1 cellular context compared by ENCODE assay signal in the genomic region with DNA sequence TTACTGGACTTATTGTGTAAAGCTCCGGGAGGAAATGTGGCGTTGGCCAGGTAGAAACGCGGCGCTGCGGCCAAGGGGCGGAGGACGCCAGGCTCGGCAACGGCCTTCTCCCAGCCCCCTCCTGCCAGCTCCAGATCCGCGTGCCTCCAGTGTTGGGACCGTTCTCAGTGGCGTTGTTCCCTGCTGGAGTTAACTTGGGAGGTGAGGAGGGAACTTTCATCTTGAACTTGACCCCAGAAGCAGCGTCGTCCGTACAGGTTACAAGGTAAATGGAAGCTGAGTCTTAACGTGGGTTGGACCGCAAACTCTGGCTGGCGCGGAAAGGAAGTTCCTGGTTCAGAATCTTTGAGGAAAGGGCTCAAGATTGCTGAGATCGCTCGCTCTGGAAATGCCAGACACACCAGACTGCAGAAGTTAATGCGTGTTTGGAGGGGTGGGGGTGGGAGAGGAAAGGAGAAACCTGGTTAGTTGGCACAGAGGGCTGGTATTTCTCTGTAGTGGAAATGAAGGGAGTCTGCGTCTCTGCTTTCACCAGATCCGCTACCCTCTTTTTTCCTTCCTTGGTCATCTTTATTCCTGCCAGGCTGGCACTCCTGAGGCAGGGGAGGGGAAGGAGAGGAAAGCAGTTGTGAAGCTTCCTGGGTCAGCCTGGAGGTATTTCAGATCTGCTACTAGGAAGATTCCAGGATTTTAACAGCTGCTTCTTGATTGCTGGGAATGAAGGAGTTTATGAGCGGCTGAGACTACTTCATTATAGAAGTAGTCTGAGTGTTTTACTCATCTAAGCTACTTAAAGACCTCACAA.
A peak's percentile ranks its signal among the peaks of the same experiment; 100 is the strongest.
TF ChIP-seq lines count a peak whose summit lies in the region.

No MANE protein-coding gene starts in this region.

TF ChIP-seq in HEK293, 187 proteins besides CTCF, POLR2A, EP300 and RAD21 (continued from another document and continues in another):
- TF ChIP-seq, protein P1, sequence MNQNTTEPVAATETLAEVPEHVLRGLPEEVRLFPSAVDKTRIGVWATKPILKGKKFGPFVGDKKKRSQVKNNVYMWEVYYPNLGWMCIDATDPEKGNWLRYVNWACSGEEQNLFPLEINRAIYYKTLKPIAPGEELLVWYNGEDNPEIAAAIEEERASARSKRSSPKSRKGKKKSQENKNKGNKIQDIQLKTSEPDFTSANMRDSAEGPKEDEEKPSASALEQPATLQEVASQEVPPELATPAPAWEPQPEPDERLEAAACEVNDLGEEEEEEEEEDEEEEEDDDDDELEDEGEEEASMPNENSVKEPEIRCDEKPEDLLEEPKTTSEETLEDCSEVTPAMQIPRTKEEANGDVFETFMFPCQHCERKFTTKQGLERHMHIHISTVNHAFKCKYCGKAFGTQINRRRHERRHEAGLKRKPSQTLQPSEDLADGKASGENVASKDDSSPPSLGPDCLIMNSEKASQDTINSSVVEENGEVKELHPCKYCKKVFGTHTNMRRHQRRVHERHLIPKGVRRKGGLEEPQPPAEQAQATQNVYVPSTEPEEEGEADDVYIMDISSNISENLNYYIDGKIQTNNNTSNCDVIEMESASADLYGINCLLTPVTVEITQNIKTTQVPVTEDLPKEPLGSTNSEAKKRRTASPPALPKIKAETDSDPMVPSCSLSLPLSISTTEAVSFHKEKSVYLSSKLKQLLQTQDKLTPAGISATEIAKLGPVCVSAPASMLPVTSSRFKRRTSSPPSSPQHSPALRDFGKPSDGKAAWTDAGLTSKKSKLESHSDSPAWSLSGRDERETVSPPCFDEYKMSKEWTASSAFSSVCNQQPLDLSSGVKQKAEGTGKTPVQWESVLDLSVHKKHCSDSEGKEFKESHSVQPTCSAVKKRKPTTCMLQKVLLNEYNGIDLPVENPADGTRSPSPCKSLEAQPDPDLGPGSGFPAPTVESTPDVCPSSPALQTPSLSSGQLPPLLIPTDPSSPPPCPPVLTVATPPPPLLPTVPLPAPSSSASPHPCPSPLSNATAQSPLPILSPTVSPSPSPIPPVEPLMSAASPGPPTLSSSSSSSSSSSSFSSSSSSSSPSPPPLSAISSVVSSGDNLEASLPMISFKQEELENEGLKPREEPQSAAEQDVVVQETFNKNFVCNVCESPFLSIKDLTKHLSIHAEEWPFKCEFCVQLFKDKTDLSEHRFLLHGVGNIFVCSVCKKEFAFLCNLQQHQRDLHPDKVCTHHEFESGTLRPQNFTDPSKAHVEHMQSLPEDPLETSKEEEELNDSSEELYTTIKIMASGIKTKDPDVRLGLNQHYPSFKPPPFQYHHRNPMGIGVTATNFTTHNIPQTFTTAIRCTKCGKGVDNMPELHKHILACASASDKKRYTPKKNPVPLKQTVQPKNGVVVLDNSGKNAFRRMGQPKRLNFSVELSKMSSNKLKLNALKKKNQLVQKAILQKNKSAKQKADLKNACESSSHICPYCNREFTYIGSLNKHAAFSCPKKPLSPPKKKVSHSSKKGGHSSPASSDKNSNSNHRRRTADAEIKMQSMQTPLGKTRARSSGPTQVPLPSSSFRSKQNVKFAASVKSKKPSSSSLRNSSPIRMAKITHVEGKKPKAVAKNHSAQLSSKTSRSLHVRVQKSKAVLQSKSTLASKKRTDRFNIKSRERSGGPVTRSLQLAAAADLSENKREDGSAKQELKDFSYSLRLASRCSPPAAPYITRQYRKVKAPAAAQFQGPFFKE (tag by site-specific recombination; IDR thresholded peaks at IDR 0.05; ENCODE audit: borderline replicate concordance) = no peak
- TF ChIP-seq ZFP3 (tag by site-specific recombination; IDR thresholded peaks at IDR 0.05; ENCODE audit: low read depth) (no peak), ZNF776 (tag by site-specific recombination; IDR thresholded peaks at IDR 0.05; ENCODE audit: borderline replicate concordance) (no peak), KLF7 (tag by site-specific recombination; IDR thresholded peaks at IDR 0.05; ENCODE audit: borderline replicate concordance) (no peak), ZNF292 (tag by site-specific recombination; IDR thresholded peaks at IDR 0.05; ENCODE audit: borderline replicate concordance, low read depth) (no peak), BCL11A (tag by site-specific recombination; IDR thresholded peaks at IDR 0.05; ENCODE audit: low read depth) (no peak), ZNF114 (tag by site-specific recombination; IDR thresholded peaks at IDR 0.05) (no peak), ZNF426 (tag by site-specific recombination; IDR thresholded peaks at IDR 0.05) (no peak), ZNF843 (tag by site-specific recombination; IDR thresholded peaks at IDR 0.05) (no peak), ZNF175 (tag by site-specific recombination; IDR thresholded peaks at IDR 0.05) (no peak), KLF10 (tag by site-specific recombination; IDR thresholded peaks at IDR 0.05) (no peak), ZNF792 (tag by site-specific recombination; IDR thresholded peaks at IDR 0.05) (no peak), ZNF701 (tag by site-specific recombination; IDR thresholded peaks at IDR 0.05) (no peak), ZNF10 (tag by site-specific recombination; IDR thresholded peaks at IDR 0.05) (no peak), SCRT1 (tag by site-specific recombination; IDR thresholded peaks at IDR 0.05; ENCODE audit: borderline replicate concordance) (no peak), OSR2 (tag by site-specific recombination; IDR thresholded peaks at IDR 0.05) (peak; percentile 65; the same call in 1 of the 2 replicates), ZNF596 (tag by site-specific recombination; IDR thresholded peaks at IDR 0.05) (no peak), ZNF146 (tag by site-specific recombination; IDR thresholded peaks at IDR 0.05) (no peak), ZNF433 (tag by site-specific recombination; IDR thresholded peaks at IDR 0.05; ENCODE audit: low read depth) (no peak), ZNF366 (tag by site-specific recombination; conservative IDR thresholded peaks at IDR 0.05) (peak; percentile 23; the same call in 1 of the 2 replicates), TRIM28 (IDR thresholded peaks at IDR 0.05; ENCODE audit: borderline replicate concordance, low read length) (no peak), GLIS1 (tag by site-specific recombination; IDR thresholded peaks at IDR 0.05) (no peak), ZNF837 (tag by site-specific recombination; IDR thresholded peaks at IDR 0.05) (no peak), ZEB2 (tag by site-specific recombination; IDR thresholded peaks at IDR 0.05) (no peak), ZSCAN23 (tag by site-specific recombination; IDR thresholded peaks at IDR 0.05) (no peak), ZNF155 (tag by site-specific recombination; IDR thresholded peaks at IDR 0.05) (no peak)
- TF ChIP-seq, protein P2, sequence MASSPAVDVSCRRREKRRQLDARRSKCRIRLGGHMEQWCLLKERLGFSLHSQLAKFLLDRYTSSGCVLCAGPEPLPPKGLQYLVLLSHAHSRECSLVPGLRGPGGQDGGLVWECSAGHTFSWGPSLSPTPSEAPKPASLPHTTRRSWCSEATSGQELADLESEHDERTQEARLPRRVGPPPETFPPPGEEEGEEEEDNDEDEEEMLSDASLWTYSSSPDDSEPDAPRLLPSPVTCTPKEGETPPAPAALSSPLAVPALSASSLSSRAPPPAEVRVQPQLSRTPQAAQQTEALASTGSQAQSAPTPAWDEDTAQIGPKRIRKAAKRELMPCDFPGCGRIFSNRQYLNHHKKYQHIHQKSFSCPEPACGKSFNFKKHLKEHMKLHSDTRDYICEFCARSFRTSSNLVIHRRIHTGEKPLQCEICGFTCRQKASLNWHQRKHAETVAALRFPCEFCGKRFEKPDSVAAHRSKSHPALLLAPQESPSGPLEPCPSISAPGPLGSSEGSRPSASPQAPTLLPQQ (tag by site-specific recombination; IDR thresholded peaks at IDR 0.05) = 0 out of 2 replicates have a peak, but pooled peaks have one; percentile 16
- TF ChIP-seq, protein P3, sequence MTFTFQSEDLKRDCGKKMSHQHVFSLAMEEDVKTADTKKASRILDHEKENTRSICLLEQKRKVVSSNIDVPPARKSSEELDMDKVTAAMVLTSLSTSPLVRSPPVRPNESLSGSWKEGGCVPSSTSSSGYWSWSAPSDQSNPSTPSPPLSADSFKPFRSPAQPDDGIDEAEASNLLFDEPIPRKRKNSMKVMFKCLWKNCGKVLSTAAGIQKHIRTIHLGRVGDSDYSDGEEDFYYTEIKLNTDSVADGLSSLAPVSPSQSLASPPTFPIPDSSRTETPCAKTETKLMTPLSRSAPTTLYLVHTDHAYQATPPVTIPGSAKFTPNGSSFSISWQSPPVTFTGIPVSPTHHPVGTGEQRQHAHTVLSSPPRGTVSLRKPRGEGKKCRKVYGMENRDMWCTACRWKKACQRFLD (tag by site-specific recombination; IDR thresholded peaks at IDR 0.05) = no peak
- TF ChIP-seq, protein P4, sequence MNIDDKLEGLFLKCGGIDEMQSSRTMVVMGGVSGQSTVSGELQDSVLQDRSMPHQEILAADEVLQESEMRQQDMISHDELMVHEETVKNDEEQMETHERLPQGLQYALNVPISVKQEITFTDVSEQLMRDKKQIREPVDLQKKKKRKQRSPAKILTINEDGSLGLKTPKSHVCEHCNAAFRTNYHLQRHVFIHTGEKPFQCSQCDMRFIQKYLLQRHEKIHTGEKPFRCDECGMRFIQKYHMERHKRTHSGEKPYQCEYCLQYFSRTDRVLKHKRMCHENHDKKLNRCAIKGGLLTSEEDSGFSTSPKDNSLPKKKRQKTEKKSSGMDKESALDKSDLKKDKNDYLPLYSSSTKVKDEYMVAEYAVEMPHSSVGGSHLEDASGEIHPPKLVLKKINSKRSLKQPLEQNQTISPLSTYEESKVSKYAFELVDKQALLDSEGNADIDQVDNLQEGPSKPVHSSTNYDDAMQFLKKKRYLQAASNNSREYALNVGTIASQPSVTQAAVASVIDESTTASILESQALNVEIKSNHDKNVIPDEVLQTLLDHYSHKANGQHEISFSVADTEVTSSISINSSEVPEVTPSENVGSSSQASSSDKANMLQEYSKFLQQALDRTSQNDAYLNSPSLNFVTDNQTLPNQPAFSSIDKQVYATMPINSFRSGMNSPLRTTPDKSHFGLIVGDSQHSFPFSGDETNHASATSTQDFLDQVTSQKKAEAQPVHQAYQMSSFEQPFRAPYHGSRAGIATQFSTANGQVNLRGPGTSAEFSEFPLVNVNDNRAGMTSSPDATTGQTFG (tag by site-specific recombination; IDR thresholded peaks at IDR 0.05; ENCODE audit: borderline replicate concordance) = no peak
- TF ChIP-seq, protein P5, sequence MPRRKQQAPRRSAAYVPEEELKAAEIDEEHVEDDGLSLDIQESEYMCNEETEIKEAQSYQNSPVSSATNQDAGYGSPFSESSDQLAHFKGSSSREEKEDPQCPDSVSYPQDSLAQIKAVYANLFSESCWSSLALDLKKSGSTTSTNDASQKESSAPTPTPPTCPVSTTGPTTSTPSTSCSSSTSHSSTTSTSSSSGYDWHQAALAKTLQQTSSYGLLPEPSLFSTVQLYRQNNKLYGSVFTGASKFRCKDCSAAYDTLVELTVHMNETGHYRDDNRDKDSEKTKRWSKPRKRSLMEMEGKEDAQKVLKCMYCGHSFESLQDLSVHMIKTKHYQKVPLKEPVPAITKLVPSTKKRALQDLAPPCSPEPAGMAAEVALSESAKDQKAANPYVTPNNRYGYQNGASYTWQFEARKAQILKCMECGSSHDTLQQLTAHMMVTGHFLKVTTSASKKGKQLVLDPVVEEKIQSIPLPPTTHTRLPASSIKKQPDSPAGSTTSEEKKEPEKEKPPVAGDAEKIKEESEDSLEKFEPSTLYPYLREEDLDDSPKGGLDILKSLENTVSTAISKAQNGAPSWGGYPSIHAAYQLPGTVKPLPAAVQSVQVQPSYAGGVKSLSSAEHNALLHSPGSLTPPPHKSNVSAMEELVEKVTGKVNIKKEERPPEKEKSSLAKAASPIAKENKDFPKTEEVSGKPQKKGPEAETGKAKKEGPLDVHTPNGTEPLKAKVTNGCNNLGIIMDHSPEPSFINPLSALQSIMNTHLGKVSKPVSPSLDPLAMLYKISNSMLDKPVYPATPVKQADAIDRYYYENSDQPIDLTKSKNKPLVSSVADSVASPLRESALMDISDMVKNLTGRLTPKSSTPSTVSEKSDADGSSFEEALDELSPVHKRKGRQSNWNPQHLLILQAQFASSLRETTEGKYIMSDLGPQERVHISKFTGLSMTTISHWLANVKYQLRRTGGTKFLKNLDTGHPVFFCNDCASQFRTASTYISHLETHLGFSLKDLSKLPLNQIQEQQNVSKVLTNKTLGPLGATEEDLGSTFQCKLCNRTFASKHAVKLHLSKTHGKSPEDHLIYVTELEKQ (tag by site-specific recombination; IDR thresholded peaks at IDR 0.05; ENCODE audit: borderline replicate concordance) = no peak
- TF ChIP-seq, protein P6, sequence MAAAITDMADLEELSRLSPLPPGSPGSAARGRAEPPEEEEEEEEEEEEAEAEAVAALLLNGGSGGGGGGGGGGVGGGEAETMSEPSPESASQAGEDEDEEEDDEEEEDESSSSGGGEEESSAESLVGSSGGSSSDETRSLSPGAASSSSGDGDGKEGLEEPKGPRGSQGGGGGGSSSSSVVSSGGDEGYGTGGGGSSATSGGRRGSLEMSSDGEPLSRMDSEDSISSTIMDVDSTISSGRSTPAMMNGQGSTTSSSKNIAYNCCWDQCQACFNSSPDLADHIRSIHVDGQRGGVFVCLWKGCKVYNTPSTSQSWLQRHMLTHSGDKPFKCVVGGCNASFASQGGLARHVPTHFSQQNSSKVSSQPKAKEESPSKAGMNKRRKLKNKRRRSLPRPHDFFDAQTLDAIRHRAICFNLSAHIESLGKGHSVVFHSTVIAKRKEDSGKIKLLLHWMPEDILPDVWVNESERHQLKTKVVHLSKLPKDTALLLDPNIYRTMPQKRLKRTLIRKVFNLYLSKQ (tag by site-specific recombination; IDR thresholded peaks at IDR 0.05; ENCODE audit: borderline replicate concordance) = no peak
- TF ChIP-seq, protein P7, sequence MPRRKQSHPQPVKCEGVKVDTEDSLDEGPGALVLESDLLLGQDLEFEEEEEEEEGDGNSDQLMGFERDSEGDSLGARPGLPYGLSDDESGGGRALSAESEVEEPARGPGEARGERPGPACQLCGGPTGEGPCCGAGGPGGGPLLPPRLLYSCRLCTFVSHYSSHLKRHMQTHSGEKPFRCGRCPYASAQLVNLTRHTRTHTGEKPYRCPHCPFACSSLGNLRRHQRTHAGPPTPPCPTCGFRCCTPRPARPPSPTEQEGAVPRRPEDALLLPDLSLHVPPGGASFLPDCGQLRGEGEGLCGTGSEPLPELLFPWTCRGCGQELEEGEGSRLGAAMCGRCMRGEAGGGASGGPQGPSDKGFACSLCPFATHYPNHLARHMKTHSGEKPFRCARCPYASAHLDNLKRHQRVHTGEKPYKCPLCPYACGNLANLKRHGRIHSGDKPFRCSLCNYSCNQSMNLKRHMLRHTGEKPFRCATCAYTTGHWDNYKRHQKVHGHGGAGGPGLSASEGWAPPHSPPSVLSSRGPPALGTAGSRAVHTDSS (tag by site-specific recombination; IDR thresholded peaks at IDR 0.05) = no peak
- TF ChIP-seq, protein P8, sequence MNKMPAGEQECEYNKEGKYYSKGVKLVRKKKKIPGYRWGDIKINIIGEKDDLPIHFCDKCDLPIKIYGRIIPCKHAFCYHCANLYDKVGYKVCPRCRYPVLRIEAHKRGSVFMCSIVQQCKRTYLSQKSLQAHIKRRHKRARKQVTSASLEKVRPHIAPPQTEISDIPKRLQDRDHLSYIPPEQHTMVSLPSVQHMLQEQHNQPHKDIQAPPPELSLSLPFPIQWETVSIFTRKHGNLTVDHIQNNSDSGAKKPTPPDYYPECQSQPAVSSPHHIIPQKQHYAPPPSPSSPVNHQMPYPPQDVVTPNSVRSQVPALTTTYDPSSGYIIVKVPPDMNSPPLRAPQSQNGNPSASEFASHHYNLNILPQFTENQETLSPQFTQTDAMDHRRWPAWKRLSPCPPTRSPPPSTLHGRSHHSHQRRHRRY (tag by site-specific recombination; IDR thresholded peaks at IDR 0.05) = no peak
